In genomic region chr2:109125595-109126500, GRCh38 we compare ENCODE assay signal across 9 cellular contexts. TPM values are rescaled to one million over a fixed set of nuclear protein-coding genes. Genes with fewer than 3 reads are reported as not detected.
DNase-seq lines count a peak whose midpoint lies in the region; ATAC-seq and TF ChIP-seq lines count a peak whose summit lies in the region.
"Had no signal": no experiment of that assay in that cellular context is flagged by ENCODE, and none has a peak within 500 bp of the region (broad histone marks: within the 10 kb centered on the region; RNA-seq: fewer than 3 reads in every experiment).

No MANE protein-coding gene starts in this region.

- H3K4me1 ChIP-seq in PC-3 (ENCODE audit: insufficient read depth, low read length): peaks cover 33% of the 10 kb centered on the region
- H3K4me1 ChIP-seq in fibroblast of lung (ENCODE audit: control insufficient read depth, extremely low read depth, insufficient read depth, low read length): peaks cover 10% of the 10 kb centered on the region
- H3K4me1 ChIP-seq in smooth muscle cell (ENCODE audit: low read depth): no peaks in the 10 kb centered on the region
- H3K4me1 ChIP-seq in prostate gland (replicated peaks): no peaks in the 10 kb centered on the region

- TF ChIP-seq POLR2A in prostate gland (IDR thresholded peaks at IDR 0.05): no peak

- H4K20me1 ChIP-seq in PC-3 (ENCODE audit: low read length) (peaks cover 9% of the 10 kb centered on the region; the same call in 1 of the 2 replicates), fibroblast of lung (ENCODE audit: control insufficient read depth, extremely low read depth, insufficient read depth, low read length) (no peaks in the 10 kb centered on the region), smooth muscle cell (ENCODE audit: low read depth) (peaks cover 9% of the 10 kb centered on the region)

- TF ChIP-seq CTCF in PC-3 (conservative IDR thresholded peaks at IDR 0.05; ENCODE audit: low read depth, low read length) (no peak), fibroblast of lung (conservative IDR thresholded peaks at IDR 0.05 in 1 of 2, IDR thresholded peaks at IDR 0.05 in 1 of 2; ENCODE audit: low read depth in 1 of 2, low read length in 2 of 2) (no peak), smooth muscle cell (IDR thresholded peaks at IDR 0.05; ENCODE audit: borderline replicate concordance, insufficient read depth, poor library complexity, severe bottlenecking) (no peak), prostate gland (IDR thresholded peaks at IDR 0.05) (no peak)

- peaks cover 2% of the 10 kb centered on the region for H3K27me3 Mint-ChIP-seq in activated naive CD4-positive, alpha-beta T cell treated with anti-CD3 and anti-CD28 coated beads, Interleukin-2, amount 50 U/mL, for 24 hours
- peaks cover 6% of the 10 kb centered on the region for H3K27me3 Mint-ChIP-seq in activated naive CD4-positive, alpha-beta T cell treated with anti-CD3 and anti-CD28 coated beads for 36 hours (ENCODE audit: low read depth)

- H3K4me1 Mint-ChIP-seq in activated naive CD4-positive, alpha-beta T cell treated with anti-CD3 and anti-CD28 coated beads, Interleukin-2, amount 50 U/mL, for 24 hours: peaks cover 38% of the 10 kb centered on the region
- peaks cover 32% of the 10 kb centered on the region for H3K4me1 Mint-ChIP-seq in activated naive CD4-positive, alpha-beta T cell treated with anti-CD3 and anti-CD28 coated beads for 36 hours (ENCODE audit: low read depth)

- H3K27ac Mint-ChIP-seq in activated naive CD4-positive, alpha-beta T cell treated with anti-CD3 and anti-CD28 coated beads, Interleukin-2, amount 50 U/mL, for 24 hours: peak overlapping the region; percentile 44
- no peak overlapping the region for H3K27ac Mint-ChIP-seq in activated naive CD4-positive, alpha-beta T cell treated with anti-CD3 and anti-CD28 coated beads for 36 hours
- H3K27ac Mint-ChIP-seq: GM23338 had no signal

- peak overlapping the region; percentile 59 for H3K9ac ChIP-seq in PC-3 (ENCODE audit: low read length)
- no peak overlapping the region for H3K9ac ChIP-seq in fibroblast of lung (ENCODE audit: insufficient read depth, low read length)
- H3K9ac ChIP-seq in smooth muscle cell (ENCODE audit: low read depth): no peak overlapping the region

- 59% methylated on average over 12 of the region's 12 CpGs for WGBS in smooth muscle cell (ENCODE audit: low lambda C conversion rate)
- 70% methylated on average over 12 of the region's 12 CpGs for WGBS in prostate gland

- no peak overlapping the region for H3K4me3 Mint-ChIP-seq in activated naive CD4-positive, alpha-beta T cell treated with anti-CD3 and anti-CD28 coated beads, Interleukin-2, amount 50 U/mL, for 24 hours
- no peak overlapping the region for H3K4me3 Mint-ChIP-seq in activated naive CD4-positive, alpha-beta T cell treated with anti-CD3 and anti-CD28 coated beads for 36 hours
- H3K4me3 Mint-ChIP-seq: GM23338 had no signal

- no peaks in the 10 kb centered on the region for H3K9me3 Mint-ChIP-seq in activated naive CD4-positive, alpha-beta T cell treated with anti-CD3 and anti-CD28 coated beads, Interleukin-2, amount 50 U/mL, for 24 hours
- H3K9me3 Mint-ChIP-seq in activated naive CD4-positive, alpha-beta T cell treated with anti-CD3 and anti-CD28 coated beads for 36 hours: no peaks in the 10 kb centered on the region

- no peak for DNase-seq in activated naive CD4-positive, alpha-beta T cell treated with anti-CD3 and anti-CD28 coated beads for 36 hours
- peak; percentile 95 for DNase-seq in PC-3
- peak; percentile 97 to 99 for DNase-seq in fibroblast of lung (ENCODE audit: low read depth in 2 of 2)
- no peak for DNase-seq in smooth muscle cell (lab: John Stamatoyannopoulos, UW; ENCODE audit: unreplicated experiment)
- no peak for DNase-seq in prostate gland (ENCODE audit: low spot score)

- H3K27me3 ChIP-seq in PC-3 (ENCODE audit: low read length) (no peaks in the 10 kb centered on the region), fibroblast of lung (ENCODE audit: control insufficient read depth, insufficient read depth, low read length) (peaks cover 11% of the 10 kb centered on the region), smooth muscle cell (ENCODE audit: low read depth) (peaks cover 13% of the 10 kb centered on the region), prostate gland (replicated peaks; ENCODE audit: insufficient read depth) (no peaks in the 10 kb centered on the region)

- H3K4me2 ChIP-seq in PC-3 (ENCODE audit: low read length) (peak overlapping the region; percentile 83), fibroblast of lung (ENCODE audit: extremely low read depth, insufficient read depth, low read length) (peak overlapping the region; percentile 17), smooth muscle cell (peak overlapping the region; percentile 37)
- H3K4me2 ChIP-seq: GM23338 had no signal

- H3K79me2 ChIP-seq in PC-3 (ENCODE audit: low read length) (peaks cover 26% of the 10 kb centered on the region), fibroblast of lung (ENCODE audit: control insufficient read depth, insufficient read depth, low read length) (peaks cover 23% of the 10 kb centered on the region), smooth muscle cell (ENCODE audit: low read depth) (peaks cover 10% of the 10 kb centered on the region)

- H3F3A ChIP-seq in PC-3 (ENCODE audit: low read length, unreplicated experiment) (peaks cover 9% of the 10 kb centered on the region), smooth muscle cell (ENCODE audit: low read depth) (peaks cover 10% of the 10 kb centered on the region)

- CTCF ChIA-PET in activated naive CD4-positive, alpha-beta T cell treated with anti-CD3 and anti-CD28 coated beads for 36 hours (lab: Charles Lee): interaction anchor here (1.1 to 4.7 kb wide), 2 partner anchors 210 to 384 kb away, joined by 3 to 57 read pairs; no protein-coding TSS in a partner anchor
- CTCF ChIA-PET in PC-3 (lab: Charles Lee): interaction anchor here (0.6 kb wide), 2 partner anchors 168 to 408 kb away, joined by 3 read pairs; no protein-coding TSS in a partner anchor

- H3K4me3 ChIP-seq in PC-3 (ENCODE audit: low read length) (peak overlapping the region; percentile 57), fibroblast of lung (replicated peaks in 1 of 4; ENCODE audit: control extremely low read depth in 1 of 4, insufficient read depth in 1 of 4, low read depth in 3 of 4, low read length in 4 of 4) (no peak overlapping the region), smooth muscle cell (no peak overlapping the region), prostate gland (no peak overlapping the region)
- H3K4me3 ChIP-seq: GM23338 had no signal

- peak; percentile 48 for ATAC-seq in PC-3
- no peak for ATAC-seq in HG02885 (IDR thresholded peaks at IDR 0.05; ENCODE audit: poor library complexity, unreplicated experiment)
- no peak for ATAC-seq in GM18858 (IDR thresholded peaks at IDR 0.05; ENCODE audit: unreplicated experiment)
- ATAC-seq: GM23338 had no signal

- BruUV-seq in PC-3 (replicated peaks; lab: Mats Ljungman, UMichigan): TSS peak; percentile 39

- H3K27ac ChIP-seq in PC-3 (ENCODE audit: low read length) (peak overlapping the region; percentile 90), fibroblast of lung (ENCODE audit: insufficient read depth, low read length) (peak overlapping the region; percentile 42), smooth muscle cell (ENCODE audit: low read depth) (peak overlapping the region; percentile 62), prostate gland (no peak overlapping the region)

- H2AFZ ChIP-seq in PC-3 (ENCODE audit: low read length) (peak overlapping the region; percentile 68), fibroblast of lung (ENCODE audit: low read length) (no peak overlapping the region), smooth muscle cell (ENCODE audit: low read depth) (no peak overlapping the region)
- H2AFZ ChIP-seq: GM23338 had no signal

- H3K36me3 ChIP-seq in PC-3 (ENCODE audit: low read depth, low read length) (no peaks in the 10 kb centered on the region), fibroblast of lung (ENCODE audit: control insufficient read depth, insufficient read depth, low read length) (no peaks in the 10 kb centered on the region), smooth muscle cell (ENCODE audit: low read depth) (no peaks in the 10 kb centered on the region), prostate gland (no peaks in the 10 kb centered on the region)

- POLR2A ChIA-PET in PC-3 (lab: Charles Lee; ENCODE audit: unreplicated experiment): no interaction called here

- H3K36me3 Mint-ChIP-seq in activated naive CD4-positive, alpha-beta T cell treated with anti-CD3 and anti-CD28 coated beads, Interleukin-2, amount 50 U/mL, for 24 hours: no peaks in the 10 kb centered on the region
- peaks cover 2% of the 10 kb centered on the region for H3K36me3 Mint-ChIP-seq in activated naive CD4-positive, alpha-beta T cell treated with anti-CD3 and anti-CD28 coated beads for 36 hours (ENCODE audit: low read depth)

- H3K9me2 ChIP-seq in PC-3 (replicated peaks; ENCODE audit: low read length): no peaks in the 10 kb centered on the region

- no peaks in the 10 kb centered on the region for H3K9me3 ChIP-seq in PC-3 (ENCODE audit: low read length)
- no peaks in the 10 kb centered on the region for H3K9me3 ChIP-seq in fibroblast of lung (ENCODE audit: control insufficient read depth, insufficient read depth, low read depth, low read length)
- H3K9me3 ChIP-seq in smooth muscle cell (replicated peaks; ENCODE audit: low read depth): no peaks in the 10 kb centered on the region
- H3K9me3 ChIP-seq in prostate gland: no peaks in the 10 kb centered on the region

- intact Hi-C loops in activated naive CD4-positive, alpha-beta T cell treated with anti-CD3 and anti-CD28 coated beads for 36 hours (cut with micrococcal nuclease): loop anchor here (1.0 to 5.0 kb wide), 6 partner anchors 138 to 366 kb away; no protein-coding TSS in a partner anchor
- intact Hi-C loops in PC-3 (cut with micrococcal nuclease) (loop anchor here (2.0 to 10.0 kb wide), 3 partner anchors 201 to 271 kb away; no protein-coding TSS in a partner anchor), prostate gland (cut with DNase I) (loop anchor here (5.0 kb wide), 1 partner anchor 61 kb away; no protein-coding TSS in a partner anchor)

RNA-seq across cellular contexts. Expression of gene SH3RF3, which starts 3.2 kb away (rescaled TPM):
- total RNA-seq in activated naive CD4-positive, alpha-beta T cell treated with anti-CD3 and anti-CD28 coated beads for 36 hours: 1 to 10 TPM; 1.8 to 2.0 TPM
- 11.7 and 16.3 TPM in 2 replicates for total RNA-seq in PC-3 (2014; rRNA removed)
- 6.7 and 10.1 TPM in 2 replicates for total RNA-seq in fibroblast of lung
- polyA plus RNA-seq in fibroblast of lung: 8.3 and 9.5 TPM in 2 replicates
- polyA plus RNA-seq in fibroblast of lung (2012): 13.3 and 14.8 TPM in 2 replicates
- 16.0 and 21.7 TPM in 2 replicates for polyA minus RNA-seq in fibroblast of lung (ENCODE audit: low replicate concordance)
- 6.5 and 6.6 TPM in 2 replicates for total RNA-seq in smooth muscle cell
- polyA plus RNA-seq in smooth muscle cell: 6.6 and 11.8 TPM in 2 replicates
- 10 to 100 TPM in 1 of 2 donors, 1 to 10 TPM in 1; 1.4 to 17.0 TPM for total RNA-seq in prostate gland

Comparison
In these comparisons a context has a peak if more than half of its experiments do, and no peak if none do; other contexts are left out.
1. DNase-seq: peak in PC-3 (single experiment) and fibroblast of lung (2 of 2); none in activated naive CD4-positive, alpha-beta T cell treated with anti-CD3 and anti-CD28 coated beads for 36 hours (single experiment), smooth muscle cell (single experiment) and prostate gland (single experiment).
2. H3K27ac ChIP-seq: peak in PC-3 (single experiment), fibroblast of lung (single experiment) and smooth muscle cell (single experiment); none in prostate gland (0 of 2).
3. H3K4me2 ChIP-seq: peak in every context shown above with its lines; median percentile 83 in PC-3; 37 in smooth muscle cell; 17 in fibroblast of lung.